Comparison of ENCODE assay signal across 8 cellular contexts in the genomic region with DNA sequence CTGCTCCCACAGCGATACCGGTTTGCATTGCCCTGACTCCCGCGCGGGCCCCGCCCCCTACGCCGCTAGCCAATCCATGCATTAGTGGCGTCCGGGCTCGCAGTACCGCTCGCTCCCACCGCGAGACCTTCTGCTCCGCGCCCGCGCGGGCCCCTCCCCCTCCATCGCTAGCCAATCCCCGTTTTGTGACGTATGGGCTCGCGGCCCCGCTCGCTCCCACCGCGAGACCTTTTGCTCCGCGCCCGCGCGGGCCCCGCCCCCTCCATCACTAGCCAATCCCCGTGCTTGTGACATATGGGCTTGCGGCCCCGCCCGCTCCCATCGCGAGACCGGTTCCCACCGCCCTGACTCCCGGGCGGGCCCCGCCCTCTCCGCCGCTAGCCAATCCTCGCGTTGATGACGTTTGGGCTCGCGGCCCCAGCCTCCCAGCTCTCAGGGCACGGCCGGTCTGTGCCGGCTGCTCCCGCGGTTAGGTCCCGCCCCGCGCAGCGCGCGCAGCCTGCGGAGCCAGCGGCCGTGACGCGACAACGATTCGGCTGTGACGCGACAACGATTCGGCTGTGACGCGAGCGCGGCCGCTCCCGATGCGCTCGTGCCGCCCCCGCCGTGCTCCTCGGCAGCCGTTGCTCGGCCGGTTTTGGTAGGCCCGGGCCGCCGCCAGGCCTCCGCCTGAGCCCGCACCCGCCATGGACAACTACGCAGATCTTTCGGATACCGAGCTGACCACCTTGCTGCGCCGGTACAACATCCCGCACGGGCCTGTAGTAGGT. TPM values are rescaled to one million over a fixed set of nuclear protein-coding genes. Genes with fewer than 3 reads are reported as not detected.
DNase-seq lines count a peak whose midpoint lies in the region; ATAC-seq, FAIRE-seq and TF ChIP-seq lines count a peak whose summit lies in the region.

A gene (plus strand): TSS at position 497 of the 770 bp plus-strand sequence. CDS start 190 bp downstream, at position 687.

- peak within 1 kb of the TSS; percentile 80 for H3K4me3 Mint-ChIP-seq in progenitor cell of endocrine pancreas (ENCODE audit: low read depth)

- TF ChIP-seq POLR2A in GM12892 (IDR thresholded peaks at IDR 0.05; ENCODE audit: low read depth, low read length), result peak; percentile 45; the same call in 1 of the 2 replicates

- no peaks in the 10 kb centered on the region for H3K27me3 Mint-ChIP-seq in progenitor cell of endocrine pancreas

- peaks cover 2% of the 10 kb centered on the region for H3K9me3 Mint-ChIP-seq in progenitor cell of endocrine pancreas (ENCODE audit: low read depth)

- peak; percentile 97 for FAIRE-seq in GM12892 (lab: Jason Lieb, UNC)

- 0% methylated on average over 33 to 86 of the region's 103 CpGs for WGBS in heart right ventricle, 2 donors

- DNase-seq in GM12892 (ENCODE audit: insufficient read length) (peak; percentile 87), NCI-H146 treated with DMSO at 0.1 percent for 48 hours (lab: John Stamatoyannopoulos, UW; ENCODE audit: unreplicated experiment) (peak; percentile 97), amniotic stem cell (lab: John Stamatoyannopoulos, UW) (peak; percentile 93), heart right ventricle (peak; percentile 96 to 97), progenitor cell of endocrine pancreas (ENCODE audit: low spot score, unreplicated experiment) (peak; percentile 91), ureter (ENCODE audit: low spot score) (peak; percentile 97)

- H3K4me3 ChIP-seq in heart right ventricle, result peak within 1 kb of the TSS; percentile 53 to 93 (median 82)

- no peaks in the 10 kb centered on the region for H3K27me3 ChIP-seq in heart right ventricle

- ATAC-seq in HG02852 (IDR thresholded peaks at IDR 0.05; ENCODE audit: unreplicated experiment), result peak; percentile 76
- ATAC-seq in heart right ventricle, result peak; percentile 87 to 95 (median 92)

- intact Hi-C loops in T-helper 1 cell treated with Interleukin-12 subunit alpha and Interleukin-12 subunit beta and Interleukin-4 antibody, amounts not matched to agents 30 ng/mL and 1 ng/mL, for 36 hours (cut with micrococcal nuclease), result loop anchor here (1.0 to 10.0 kb wide), 4 partner anchors 8 to 654 kb away; a partner anchor contains a TSS
- intact Hi-C loops in heart right ventricle (cut with DNase I), result no loop called here

- TF ChIP-seq CTCF in heart right ventricle (IDR thresholded peaks at IDR 0.05) (peak in 1 of 9 donors; percentile 6), progenitor cell of endocrine pancreas (IDR thresholded peaks at IDR 0.05; ENCODE audit: unreplicated experiment) (no peak)

- peaks cover 0 to 20% (median 0%) of the 10 kb centered on the region in 9 donors for H3K36me3 ChIP-seq in heart right ventricle

- H3K27ac ChIP-seq in heart right ventricle, result peak within 1 kb of the TSS; percentile 92 to 99 (median 98)

- peaks cover 9% of the 10 kb centered on the region for H3K4me1 Mint-ChIP-seq in progenitor cell of endocrine pancreas (ENCODE audit: low read depth)

- H3K27ac Mint-ChIP-seq in progenitor cell of endocrine pancreas, result peak within 1 kb of the TSS; percentile 95

- peaks cover 0 to 27% (median 18%) of the 10 kb centered on the region in 9 donors for H3K4me1 ChIP-seq in heart right ventricle

- H3K36me3 Mint-ChIP-seq in progenitor cell of endocrine pancreas (ENCODE audit: insufficient read depth), result peaks cover 2% of the 10 kb centered on the region

- H3K9me3 ChIP-seq in heart right ventricle, result peaks cover 0 to 6% (median 0%) of the 10 kb centered on the region in 11 donors

RNA-seq across cellular contexts. Expression of the gene that starts here (rescaled TPM):
- 41.4 TPM for polyA plus RNA-seq in GM12892 (2012; ENCODE audit: missing spikeins)
- 55.9 and 60.2 TPM in 2 replicates for total RNA-seq in T-helper 1 cell treated with Interleukin-12 subunit alpha and Interleukin-12 subunit beta and Interleukin-4 antibody, amounts not matched to agents 30 ng/mL and 1 ng/mL, for 36 hours
- total RNA-seq in heart right ventricle (10 to 100 TPM; 47.8 to 74.1 (median 59.6) TPM), progenitor cell of endocrine pancreas (42.5 and 45.9 TPM in 2 replicates), ureter (80.4 TPM)
- polyA plus RNA-seq in heart right ventricle, result 100 to 1,000 TPM in 1 of 2 donors, 10 to 100 TPM in 1; 54.8 to 170 TPM

Comparison
In these comparisons a context has a peak if more than half of its experiments do, and no peak if none do; other contexts are left out.
1. Peak in every context shown above with its lines: DNase-seq, ATAC-seq, H3K4me3 ChIP-seq and H3K27ac ChIP-seq.